8 cellular contexts compared by ENCODE assay signal in genomic region chr11:65413077-65413664, GRCh38. TPM values are rescaled to one million over a fixed set of nuclear protein-coding genes. Genes with fewer than 3 reads are reported as not detected.
A peak's percentile ranks its signal among the peaks of the same experiment; 100 is the strongest.
DNase-seq lines count a peak whose midpoint lies in the region; ATAC-seq and TF ChIP-seq lines count a peak whose summit lies in the region.
"Not testable (repeated sequence)": the region's sequence is repeated elsewhere in the genome, so short reads cannot be mapped to it uniquely, and the experiment has no call there.
"Had no signal": no experiment of that assay in that cellular context is flagged by ENCODE, and none has a peak within 500 bp of the region (broad histone marks: within the 10 kb centered on the region; RNA-seq: fewer than 3 reads in every experiment).

No MANE protein-coding gene starts in this region.

- H3K36me3 Mint-ChIP-seq in HFFc6 (ENCODE audit: low read depth) = peaks cover 14% of the 10 kb centered on the region; the same call in 1 of the 2 replicates
- H3K36me3 Mint-ChIP-seq in activated naive CD4-positive, alpha-beta T cell treated with anti-CD3 and anti-CD28 coated beads, Interleukin-2, amount 50 U/mL, for 72 hours = peaks cover 6 to 10% of the 10 kb centered on the region in 2 donors

- not testable (repeated sequence) for ATAC-seq in activated naive CD4-positive, alpha-beta T cell treated with anti-CD3 and anti-CD28 coated beads, Interleukin-2, amount 50 U/mL, for 72 hours; left lung

- H3K27ac Mint-ChIP-seq in HFFc6 = peak overlapping the region; percentile 33; the same call in 1 of the 2 replicates
- peak overlapping the region; percentile 19 to 59 for H3K27ac Mint-ChIP-seq in activated naive CD4-positive, alpha-beta T cell treated with anti-CD3 and anti-CD28 coated beads, Interleukin-2, amount 50 U/mL, for 72 hours

- peak overlapping the region; percentile 41 for H3K27ac ChIP-seq in cingulate gyrus (ENCODE audit: low read depth, low read length)
- not testable (repeated sequence) for H3K27ac ChIP-seq in left lung

- not testable (repeated sequence) for DNase-seq in HFFc6
- peak in 1 of 2 donors; percentile 46 for DNase-seq in activated naive CD4-positive, alpha-beta T cell treated with anti-CD3 and anti-CD28 coated beads, Interleukin-2, amount 50 U/mL, for 72 hours (ENCODE audit: low spot score in 2 of 2)
- DNase-seq in cardiac septum (ENCODE audit: low spot score) (peak; percentile 14), left lung (peak; percentile 11 to 28), posterior cingulate gyrus (peak in 6 of 10 donors; percentile 7 to 68 (median 34)), superior temporal gyrus (ENCODE audit: extremely low spot score) (peak; percentile 28)

- peaks cover 31% of the 10 kb centered on the region for H3K4me1 Mint-ChIP-seq in HFFc6 (ENCODE audit: low read depth)

- H3K4me3 ChIP-seq in left lung = not testable (repeated sequence)

- peaks cover 0 to 58% of the 10 kb centered on the region in 2 donors for H3K36me3 ChIP-seq in left lung

- not testable (repeated sequence) for H3K27me3 ChIP-seq in left lung

- TF ChIP-seq CTCF in HFFc6 (IDR thresholded peaks at IDR 0.05); left lung (IDR thresholded peaks at IDR 0.05): not testable (repeated sequence)

- not testable (repeated sequence) for H3K9me3 Mint-ChIP-seq in HFFc6; activated naive CD4-positive, alpha-beta T cell treated with anti-CD3 and anti-CD28 coated beads, Interleukin-2, amount 50 U/mL, for 72 hours

- intact Hi-C loops in cardiac septum (cut with DNase I); left lung (cut with DNase I): not testable (repeated sequence)
- intact Hi-C loops in posterior cingulate gyrus (cut with DNase I) = loop anchor here (2.0 to 10.0 kb wide), 2 partner anchors 48 kb away; no protein-coding TSS in a partner anchor

- H3K9me3 ChIP-seq in left lung = not testable (repeated sequence)

- not testable (repeated sequence) for H3K27me3 Mint-ChIP-seq in HFFc6 (ENCODE audit: insufficient read depth)

- H3K4me3 Mint-ChIP-seq in HFFc6 = not testable (repeated sequence)

- peaks cover 23 to 28% of the 10 kb centered on the region in 2 donors for H3K4me1 ChIP-seq in left lung

RNA-seq across cellular contexts. Expression of gene NEAT1, which starts 9.4 kb away (rescaled TPM):
- 100 to 1,000 TPM; 185 to 250 (median 213) TPM for total RNA-seq in HFFc6 (2021; fragmentation: NEBNext Ultra II Directional; extraction: Animal tissue kit (Norgen Biotek cat#: 25700))
- total RNA-seq in activated naive CD4-positive, alpha-beta T cell treated with anti-CD3 and anti-CD28 coated beads, Interleukin-2, amount 50 U/mL, for 72 hours = 1,000 to 10,000 TPM in 1 of 2 donors, 100 to 1,000 TPM in 1; 836 to 2,329 TPM
- total RNA-seq in cardiac septum (668 TPM), left lung (1,000 to 10,000 TPM; 1,146 to 1,441 TPM)

RNA-seq across cellular contexts. Expression of gene FRMD8, which starts 26.7 kb away (rescaled TPM):
- total RNA-seq in HFFc6 (2021; fragmentation: NEBNext Ultra II Directional; extraction: Animal tissue kit (Norgen Biotek cat#: 25700)) = 10 to 100 TPM; 22.4 to 28.5 (median 27.1) TPM
- total RNA-seq in activated naive CD4-positive, alpha-beta T cell treated with anti-CD3 and anti-CD28 coated beads, Interleukin-2, amount 50 U/mL, for 72 hours = 10 to 100 TPM; 39.7 to 53.4 TPM
- total RNA-seq in cardiac septum = 14.4 TPM
- 10 to 100 TPM; 31.7 to 31.9 TPM for total RNA-seq in left lung

RNA-seq across cellular contexts. Expression of gene SLC25A45, which starts 30.7 kb away (rescaled TPM):
- total RNA-seq in HFFc6 (2021; fragmentation: NEBNext Ultra II Directional; extraction: Animal tissue kit (Norgen Biotek cat#: 25700)) = 1 to 10 TPM; 4.9 to 8.9 (median 5.8) TPM
- total RNA-seq in activated naive CD4-positive, alpha-beta T cell treated with anti-CD3 and anti-CD28 coated beads, Interleukin-2, amount 50 U/mL, for 72 hours = 10 to 100 TPM in 1 of 2 donors, 1 to 10 TPM in 1; 9.7 to 18.5 TPM
- 10.5 TPM for total RNA-seq in cardiac septum
- total RNA-seq in left lung = 1 to 10 TPM; 8.4 to 9.8 TPM

RNA-seq across cellular contexts. Expression of gene TIGD3, which starts 58.6 kb away (rescaled TPM):
- under 1 TPM in 2 of 6 experiments, not detected in 4; 0.12 to 0.13 TPM for total RNA-seq in HFFc6 (2021; fragmentation: NEBNext Ultra II Directional; extraction: Animal tissue kit (Norgen Biotek cat#: 25700))
- 1 to 10 TPM in 1 of 2 donors, under 1 TPM in 1; 0.76 to 4.0 TPM for total RNA-seq in activated naive CD4-positive, alpha-beta T cell treated with anti-CD3 and anti-CD28 coated beads, Interleukin-2, amount 50 U/mL, for 72 hours
- total RNA-seq in cardiac septum (not detected), left lung (under 1 TPM; 0.21 to 0.32 TPM)
- total RNA-seq: GM23248 had no signal
